ENCODE assay signal across 14 cellular contexts in the genomic region with DNA sequence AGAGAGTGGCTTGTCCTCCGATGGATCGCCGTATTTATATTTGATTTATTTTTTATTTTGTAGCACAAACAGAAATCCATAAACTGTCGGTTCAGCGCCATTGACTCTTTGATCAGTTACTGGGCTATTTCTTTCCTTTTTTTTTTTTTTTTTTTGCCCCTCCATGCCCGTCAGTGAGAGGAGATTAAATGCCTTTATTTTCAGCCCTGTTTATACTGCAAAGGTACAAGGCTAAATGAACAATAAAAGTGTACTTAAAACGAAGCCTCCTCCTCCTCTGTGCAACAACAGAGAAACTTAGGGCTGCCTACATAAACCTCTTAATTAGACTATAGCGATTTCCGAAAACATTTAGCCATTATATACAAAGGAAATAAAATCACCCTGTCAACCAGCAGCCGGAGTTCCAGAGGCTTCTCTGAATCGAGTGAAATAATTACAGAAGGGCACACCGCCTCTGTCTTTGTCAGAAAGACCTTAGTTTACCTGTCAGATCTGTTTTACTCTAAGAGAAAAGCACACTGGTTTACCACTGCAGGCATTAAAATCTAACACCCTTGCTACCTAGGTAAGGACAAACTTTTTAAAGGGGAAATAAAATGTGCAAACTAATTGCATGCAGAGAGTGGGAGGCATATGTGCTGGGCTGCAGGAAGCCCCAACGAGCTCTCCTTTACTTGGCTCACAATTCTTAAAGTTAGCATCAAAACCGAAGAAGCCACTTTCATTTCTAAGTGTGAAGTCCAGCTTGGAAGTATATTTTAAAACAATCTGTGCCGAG. TPM values are rescaled to one million over a fixed set of nuclear protein-coding genes. Genes with fewer than 3 reads are reported as not detected.
DNase-seq lines count a peak whose midpoint lies in the region; ATAC-seq and TF ChIP-seq lines count a peak whose summit lies in the region.
"Had no signal": no experiment of that assay in that cellular context is flagged by ENCODE, and none has a peak within 500 bp of the region (broad histone marks: within the 10 kb centered on the region; RNA-seq: fewer than 3 reads in every experiment).

No MANE protein-coding gene starts in this region.

- H3K9me3 ChIP-seq in iPS-18a (ENCODE audit: control insufficient read depth, low read depth, low read length) (no peaks in the 10 kb centered on the region), skeletal muscle tissue (ENCODE audit: control insufficient read depth in 3 of 3, low read length in 3 of 3) (no peaks in the 10 kb centered on the region)
- H3K9me3 ChIP-seq: ascending aorta, uterus had no signal

- ATAC-seq in activated CD8-positive, alpha-beta T cell treated with anti-CD3 and anti-CD28 coated beads, Interleukin-2, amount 10 ng/mL, durations not matched to agents 7 days and 5 days: no peak
- ATAC-seq in activated CD8-positive, alpha-beta T cell treated with anti-CD3 and anti-CD28 coated beads for 36 hours: no peak
- ATAC-seq in T-cell (replicated peaks in 1 of 4): no peak

- H3K36me3 Mint-ChIP-seq in activated CD8-positive, alpha-beta T cell treated with anti-CD3 and anti-CD28 coated beads, Interleukin-2, amount 10 ng/mL, durations not matched to agents 7 days and 5 days (ENCODE audit: low read depth): peaks cover 7% of the 10 kb centered on the region
- H3K36me3 Mint-ChIP-seq in activated CD8-positive, alpha-beta T cell treated with anti-CD3 and anti-CD28 coated beads for 36 hours (ENCODE audit: low read depth): no peaks in the 10 kb centered on the region
- no peaks in the 10 kb centered on the region for H3K36me3 Mint-ChIP-seq in T-cell

- H3K4me1 Mint-ChIP-seq in activated CD8-positive, alpha-beta T cell treated with anti-CD3 and anti-CD28 coated beads, Interleukin-2, amount 10 ng/mL, durations not matched to agents 7 days and 5 days (ENCODE audit: low read depth): peaks cover 22% of the 10 kb centered on the region
- peaks cover 25% of the 10 kb centered on the region for H3K4me1 Mint-ChIP-seq in activated CD8-positive, alpha-beta T cell treated with anti-CD3 and anti-CD28 coated beads for 36 hours (ENCODE audit: low read depth)
- H3K4me1 Mint-ChIP-seq in T-cell: peaks cover 26 to 40% (median 28%) of the 10 kb centered on the region in 3 donors

- CTCF ChIA-PET in activated CD8-positive, alpha-beta T cell treated with anti-CD3 and anti-CD28 coated beads, Interleukin-2, amount 10 ng/mL, durations not matched to agents 7 days and 5 days (lab: Charles Lee): interaction anchor here (1.5 kb wide), 1 partner anchor 149 kb away, joined by 4 read pairs; a partner anchor contains a TSS
- CTCF ChIA-PET in activated CD8-positive, alpha-beta T cell treated with anti-CD3 and anti-CD28 coated beads for 36 hours (lab: Charles Lee): interaction anchor here (1.1 kb wide), 1 partner anchor 10 kb away, joined by 4 read pairs; no protein-coding TSS in a partner anchor
- CTCF ChIA-PET in T-cell (lab: Charles Lee): no interaction called here

- H3K4me3 Mint-ChIP-seq in activated CD8-positive, alpha-beta T cell treated with anti-CD3 and anti-CD28 coated beads, Interleukin-2, amount 10 ng/mL, durations not matched to agents 7 days and 5 days: peak overlapping the region; percentile 25
- no peak overlapping the region for H3K4me3 Mint-ChIP-seq in activated CD8-positive, alpha-beta T cell treated with anti-CD3 and anti-CD28 coated beads for 36 hours
- H3K4me3 Mint-ChIP-seq in T-cell: peak overlapping the region in 2 of 3 donors; percentile 2 to 58

- H3K4me1 ChIP-seq in iPS-18a (ENCODE audit: control insufficient read depth, low read depth, low read length) (peaks cover 45% of the 10 kb centered on the region), skeletal muscle tissue (ENCODE audit: control insufficient read depth in 3 of 3, insufficient read depth in 3 of 3, low read length in 3 of 3) (peaks cover 12 to 31% (median 25%) of the 10 kb centered on the region in 3 donors)

- H3K27ac Mint-ChIP-seq in activated CD8-positive, alpha-beta T cell treated with anti-CD3 and anti-CD28 coated beads, Interleukin-2, amount 10 ng/mL, durations not matched to agents 7 days and 5 days: no peak overlapping the region
- H3K27ac Mint-ChIP-seq in activated CD8-positive, alpha-beta T cell treated with anti-CD3 and anti-CD28 coated beads for 36 hours: no peak overlapping the region
- peak overlapping the region in 1 of 2 donors; percentile 39 for H3K27ac Mint-ChIP-seq in T-cell

- H3K9me3 Mint-ChIP-seq in activated CD8-positive, alpha-beta T cell treated with anti-CD3 and anti-CD28 coated beads, Interleukin-2, amount 10 ng/mL, durations not matched to agents 7 days and 5 days (ENCODE audit: insufficient read depth): peaks cover 6% of the 10 kb centered on the region
- no peaks in the 10 kb centered on the region for H3K9me3 Mint-ChIP-seq in activated CD8-positive, alpha-beta T cell treated with anti-CD3 and anti-CD28 coated beads for 36 hours
- peaks cover 0 to 5% (median 3%) of the 10 kb centered on the region in 3 donors for H3K9me3 Mint-ChIP-seq in T-cell

- H3K27me3 ChIP-seq in iPS-18a (ENCODE audit: control insufficient read depth, insufficient read depth, low read length): peaks cover 98% of the 10 kb centered on the region
- peaks cover 2 to 58% (median 49%) of the 10 kb centered on the region in 3 donors for H3K27me3 ChIP-seq in skeletal muscle tissue (ENCODE audit: control insufficient read depth in 3 of 3, insufficient read depth in 3 of 3, low read length in 3 of 3)

- H3K36me3 ChIP-seq in iPS-18a (ENCODE audit: control insufficient read depth, low read depth, low read length) (no peaks in the 10 kb centered on the region), skeletal muscle tissue (ENCODE audit: control insufficient read depth in 3 of 3, insufficient read depth in 3 of 3, low read length in 3 of 3) (no peaks in the 10 kb centered on the region)
- H3K36me3 ChIP-seq: ascending aorta, uterus had no signal

- no peak overlapping the region for H3K9ac ChIP-seq in iPS-18a (ENCODE audit: low read length)
- H3K9ac ChIP-seq in skeletal muscle tissue (ENCODE audit: low read depth in 1 of 3, low read length in 3 of 3): peak overlapping the region; percentile 54 to 78 (median 57)

- H3K4me3 ChIP-seq in iPS-18a (ENCODE audit: low read length): peak overlapping the region; percentile 46
- H3K4me3 ChIP-seq in skeletal muscle tissue (ENCODE audit: low read length in 3 of 3): peak overlapping the region; percentile 56 to 89 (median 73)
- H3K4me3 ChIP-seq: uterus had no signal

- no peak for DNase-seq in activated CD8-positive, alpha-beta T cell treated with anti-CD3 and anti-CD28 coated beads, Interleukin-2, amount 10 ng/mL, durations not matched to agents 7 days and 5 days
- DNase-seq in activated CD8-positive, alpha-beta T cell treated with anti-CD3 and anti-CD28 coated beads for 36 hours: no peak
- DNase-seq in T-cell: no peak
- no peak for DNase-seq in SIG-M5 (lab: John Stamatoyannopoulos, UW)
- no peak for DNase-seq in COLO668 (lab: John Stamatoyannopoulos, UW; ENCODE audit: unreplicated experiment)
- no peak for DNase-seq in activated CD8-positive, alpha-beta memory T cell treated with anti-CD3 and anti-CD28 coated beads for 24 hours
- DNase-seq: DMS79 treated with DMSO at 0.1 percent for 48 hours, midbrain had no signal

- H3K27me3 Mint-ChIP-seq in activated CD8-positive, alpha-beta T cell treated with anti-CD3 and anti-CD28 coated beads, Interleukin-2, amount 10 ng/mL, durations not matched to agents 7 days and 5 days (ENCODE audit: low read depth): peaks cover 62% of the 10 kb centered on the region
- H3K27me3 Mint-ChIP-seq in activated CD8-positive, alpha-beta T cell treated with anti-CD3 and anti-CD28 coated beads for 36 hours: peaks cover 61% of the 10 kb centered on the region
- H3K27me3 Mint-ChIP-seq in T-cell: peaks cover 63 to 71% of the 10 kb centered on the region in 2 donors

- no peak overlapping the region for H3K27ac ChIP-seq in iPS-18a (ENCODE audit: low read length)
- H3K27ac ChIP-seq in skeletal muscle tissue (ENCODE audit: low read depth, low read length): peak overlapping the region; percentile 72
- H3K27ac ChIP-seq: ascending aorta, uterus had no signal

- no peak for TF ChIP-seq CTCF in activated CD8-positive, alpha-beta T cell treated with anti-CD3 and anti-CD28 coated beads for 36 hours (IDR thresholded peaks at IDR 0.05)

- POLR2A ChIA-PET in activated CD8-positive, alpha-beta T cell treated with anti-CD3 and anti-CD28 coated beads, Interleukin-2, amount 10 ng/mL, durations not matched to agents 7 days and 5 days (lab: Charles Lee): no interaction called here
- POLR2A ChIA-PET in activated CD8-positive, alpha-beta T cell treated with anti-CD3 and anti-CD28 coated beads for 36 hours (lab: Charles Lee): no interaction called here
- POLR2A ChIA-PET in T-cell (lab: Charles Lee): no interaction called here

- intact Hi-C loops in activated CD8-positive, alpha-beta T cell treated with anti-CD3 and anti-CD28 coated beads for 36 hours (cut with micrococcal nuclease): no loop called here

RNA-seq across cellular contexts. Expression of a gene that starts 3.4 kb away (rescaled TPM):
- not detected for total RNA-seq in activated CD8-positive, alpha-beta T cell treated with anti-CD3 and anti-CD28 coated beads, Interleukin-2, amount 10 ng/mL, durations not matched to agents 7 days and 5 days
- not detected for total RNA-seq in activated CD8-positive, alpha-beta T cell treated with anti-CD3 and anti-CD28 coated beads for 36 hours
- total RNA-seq in T-cell (not detected), skeletal muscle tissue (33.4 TPM)
- total RNA-seq: HT1080; T-helper 1 cell treated with Interleukin-12 subunit alpha and Interleukin-12 subunit beta and Interleukin-4 antibody, amounts not matched to agents 30 ng/mL and 1 ng/mL, for 36 hours had no signal

Comparison
In these comparisons a context has a peak if more than half of its experiments do, and no peak if none do; other contexts are left out.
1. RNA of a gene that starts 3.4 kb away (total RNA-seq): 33.4 TPM in skeletal muscle tissue (single experiment); not detected in activated CD8-positive, alpha-beta T cell treated with anti-CD3 and anti-CD28 coated beads, Interleukin-2, amount 10 ng/mL, durations not matched to agents 7 days and 5 days, not detected in activated CD8-positive, alpha-beta T cell treated with anti-CD3 and anti-CD28 coated beads for 36 hours and not detected in T-cell; every median in the first group is over 10 times any median in the second.
2. CTCF ChIA-PET loops: an anchor here in activated CD8-positive, alpha-beta T cell treated with anti-CD3 and anti-CD28 coated beads, Interleukin-2, amount 10 ng/mL, durations not matched to agents 7 days and 5 days (1.5 kb wide) and activated CD8-positive, alpha-beta T cell treated with anti-CD3 and anti-CD28 coated beads for 36 hours (1.1 kb wide); none called in T-cell.